Comparison of ENCODE assay signal across 8 cellular contexts in genomic region chr13:114226699-114227323, GRCh38. TPM values are rescaled to one million over a fixed set of nuclear protein-coding genes. Genes with fewer than 3 reads are reported as not detected.
A peak's percentile ranks its signal among the peaks of the same experiment; 100 is the strongest.
DNase-seq lines count a peak whose midpoint lies in the region; ATAC-seq and TF ChIP-seq lines count a peak whose summit lies in the region.

No MANE protein-coding gene starts in this region.

- no peaks in the 10 kb centered on the region for H3K9me3 ChIP-seq in thyroid gland

- TF ChIP-seq CTCF in LNCaP clone FGC (IDR thresholded peaks at IDR 0.05; ENCODE audit: control insufficient read depth, extremely low read depth, insufficient read depth) (peak; percentile 94), omental fat pad (IDR thresholded peaks at IDR 0.05) (peak in 2 of 3 donors; percentile 76 to 92), thyroid gland (IDR thresholded peaks at IDR 0.05) (peak; percentile 84 to 99 (median 96))

- H3K27ac ChIP-seq in thyroid gland = no peak overlapping the region

- H3K4me3 ChIP-seq in LNCaP clone FGC (ENCODE audit: low read depth, low read length) (no peak overlapping the region), thyroid gland (replicated peaks in 1 of 3) (no peak overlapping the region)

- intact Hi-C loops in thyroid gland (cut with DNase I) = loop anchor here (2.0 to 5.0 kb wide), 2 partner anchors 274 to 410 kb away; no protein-coding TSS in a partner anchor

- WGBS in thyroid gland, 2 donors = 5 to 8% methylated on average over 8 to 18 of the region's 19 CpGs

- DNase-seq in DMS53 (lab: John Stamatoyannopoulos, UW) (peak; percentile 69), LNCaP clone FGC (ENCODE audit: low read depth) (peak; percentile 57), SHP77 (lab: John Stamatoyannopoulos, UW) (peak; percentile 85 to 89), foreskin melanocyte (peak; percentile 65), omental fat pad (ENCODE audit: low spot score) (peak; percentile 94), thyroid gland (peak; percentile 93)
- DNase-seq in activated effector memory CD4-positive, alpha-beta T cell treated with Interleukin-2 at 50 U/mL for 16 hours = peak; percentile 73

- ATAC-seq in GM21619 (IDR thresholded peaks at IDR 0.05; ENCODE audit: unreplicated experiment) = peak; percentile 83
- peak; percentile 82 for ATAC-seq in omental fat pad (ENCODE audit: low FRiP score)

- H3K27me3 ChIP-seq in thyroid gland = no peaks in the 10 kb centered on the region

- peaks cover 3 to 4% of the 10 kb centered on the region in 2 donors for H3K4me1 ChIP-seq in thyroid gland

- H3K36me3 ChIP-seq in thyroid gland = no peaks in the 10 kb centered on the region

- no peak for TF ChIP-seq POLR2A in thyroid gland (IDR thresholded peaks at IDR 0.05)

RNA-seq across cellular contexts. Expression of gene CDC16, which starts 7.9 kb away (rescaled TPM):
- total RNA-seq in omental fat pad (10 to 100 TPM; 45.7 to 66.4 (median 55.0) TPM), thyroid gland (10 to 100 TPM; 43.9 to 63.5 (median 55.5) TPM)

RNA-seq across cellular contexts. Expression of gene CFAP97D2, which starts 47.8 kb away (rescaled TPM):
- total RNA-seq in omental fat pad (not detected), thyroid gland (not detected)

RNA-seq across cellular contexts. Expression of gene UPF3A, which starts 54.6 kb away (rescaled TPM):
- total RNA-seq in omental fat pad (10 to 100 TPM; 25.1 to 60.7 (median 39.0) TPM), thyroid gland (10 to 100 TPM; 58.8 to 81.9 (median 70.1) TPM)
